ENCODE assay signal across 29 cellular contexts in the genomic region with DNA sequence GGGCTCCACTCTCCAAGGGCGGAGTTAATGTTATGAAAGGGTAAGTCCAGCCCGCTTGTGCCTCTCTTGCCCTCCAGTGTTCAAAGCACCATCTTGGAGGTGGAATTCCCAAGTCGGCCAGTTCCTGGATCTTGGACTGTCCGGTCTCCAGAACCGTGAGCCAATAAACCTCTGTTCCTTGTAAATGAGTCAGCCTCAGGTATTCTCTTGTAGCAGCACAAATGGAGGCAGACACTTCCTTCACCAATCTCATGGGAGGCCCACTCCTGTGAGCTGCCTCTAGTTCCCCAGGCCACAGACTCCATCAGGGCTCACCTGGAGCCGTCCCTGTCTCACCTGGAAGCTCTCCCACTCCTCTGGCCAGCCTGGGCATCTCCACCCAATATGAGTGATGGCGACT. TPM values are rescaled to one million over a fixed set of nuclear protein-coding genes. Genes with fewer than 3 reads are reported as not detected.
"Had no signal": no experiment of that assay in that cellular context is flagged by ENCODE, and none has a peak within 500 bp of the region (broad histone marks: within the 10 kb centered on the region; RNA-seq: fewer than 3 reads in every experiment).

No MANE protein-coding gene starts in this region.

- H3K27ac ChIP-seq: gastroesophageal sphincter, hepatocyte, pancreas, thoracic aorta, vagina, WERI-Rb-1 had no signal

- H3K36me3 Mint-ChIP-seq: activated naive CD4-positive, alpha-beta T cell treated with anti-CD3 and anti-CD28 coated beads, Interleukin-2, amount 50 U/mL, for 24 hours had no signal

- H3K27me3 ChIP-seq: gastroesophageal sphincter, hepatocyte, pancreas, vagina had no signal

- H3K4me3 ChIP-seq: gastroesophageal sphincter, hepatocyte, pancreas, thoracic aorta, vagina had no signal

- H3K27me3 Mint-ChIP-seq: activated CD4-positive, alpha-beta memory T cell treated with anti-CD3 and anti-CD28 coated beads, Interleukin-2, amount 10 ng/mL, durations not matched to agents 7 days and 5 days; activated CD4-positive, alpha-beta T cell treated with anti-CD3 and anti-CD28 coated beads, Interleukin-2, amount 10 ng/mL, durations not matched to agents 7 days and 5 days; activated naive CD4-positive, alpha-beta T cell treated with anti-CD3 and anti-CD28 coated beads, Interleukin-2, amount 50 U/mL, for 24 hours; activated naive CD8-positive, alpha-beta T cell treated with anti-CD3 and anti-CD28 coated beads, Interleukin-2, amount 50 U/mL, for 24 hours; central memory CD8-positive, alpha-beta T cell; naive thymus-derived CD4-positive, alpha-beta T cell; T-helper 17 cell had no signal

- FAIRE-seq: bronchial epithelial cell, colon, pancreas had no signal

- H3K27ac Mint-ChIP-seq: activated CD4-positive, alpha-beta memory T cell treated with anti-CD3 and anti-CD28 coated beads, Interleukin-2, amount 10 ng/mL, durations not matched to agents 7 days and 5 days; activated naive CD4-positive, alpha-beta T cell treated with anti-CD3 and anti-CD28 coated beads, Interleukin-2, amount 50 U/mL, for 24 hours; activated naive CD8-positive, alpha-beta T cell treated with anti-CD3 and anti-CD28 coated beads, Interleukin-2, amount 50 U/mL, for 24 hours; T-helper 17 cell had no signal

- ATAC-seq: gastroesophageal sphincter; left cardiac atrium; left ventricle myocardium superior; naive thymus-derived CD4-positive, alpha-beta T cell; pancreas; right cardiac atrium; stimulated activated naive CD8-positive, alpha-beta T cell treated with anti-CD3 and anti-CD28 coated beads, Interleukin-15, Interleukin-2, amounts not matched to agents 100 U/mL and 50 U/mL, for 24 hours; T-helper 17 cell had no signal

- H3K4me1 ChIP-seq: pancreas, vagina had no signal

- H3K4me3 Mint-ChIP-seq: activated CD4-positive, alpha-beta memory T cell treated with anti-CD3 and anti-CD28 coated beads, Interleukin-2, amount 10 ng/mL, durations not matched to agents 7 days and 5 days; activated CD4-positive, alpha-beta T cell treated with anti-CD3 and anti-CD28 coated beads, Interleukin-2, amount 10 ng/mL, durations not matched to agents 7 days and 5 days; activated naive CD4-positive, alpha-beta T cell treated with anti-CD3 and anti-CD28 coated beads, Interleukin-2, amount 50 U/mL, for 24 hours; activated naive CD8-positive, alpha-beta T cell treated with anti-CD3 and anti-CD28 coated beads, Interleukin-2, amount 50 U/mL, for 24 hours; central memory CD8-positive, alpha-beta T cell; naive thymus-derived CD4-positive, alpha-beta T cell; T-helper 17 cell had no signal

- H3K9me3 ChIP-seq: gastroesophageal sphincter, pancreas, thoracic aorta, vagina had no signal

- DNase-seq: activated CD4-positive, alpha-beta memory T cell treated with anti-CD3 and anti-CD28 coated beads, Interleukin-2, amount 10 ng/mL, durations not matched to agents 7 days and 5 days; activated CD4-positive, alpha-beta T cell treated with anti-CD3 and anti-CD28 coated beads for 1 hour; activated CD4-positive, alpha-beta T cell treated with anti-CD3 and anti-CD28 coated beads, Interleukin-2, amount 10 ng/mL, durations not matched to agents 7 days and 5 days; activated gamma-delta T cell treated with Interleukin-2 at 50 U/mL for 16 hours; activated naive CD8-positive, alpha-beta T cell treated with anti-CD3 and anti-CD28 coated beads, Interleukin-2, amount 50 U/mL, for 24 hours; effector memory CD4-positive, alpha-beta T cell; islet precursor cell; left cardiac atrium; left ventricle myocardium superior; midbrain; naive thymus-derived CD4-positive, alpha-beta T cell; nucleus accumbens; pancreas; right cardiac atrium; stimulated activated CD4-positive, alpha-beta T cell treated with anti-CD3 and anti-CD28 coated beads, Interleukin-12 subunit alpha, Interleukin-12 subunit beta, amount 100 ng/mL, for 4 hours; stimulated activated CD4-positive, alpha-beta T cell treated with anti-CD3 and anti-CD28 coated beads, Interleukin-4, amount 100 ng/mL, for 1 hour; stimulated activated naive CD8-positive, alpha-beta T cell treated with anti-CD3 and anti-CD28 coated beads, Interleukin-15, Interleukin-2, amounts not matched to agents 100 U/mL and 50 U/mL, for 24 hours; T-helper 17 cell; T1000; trophoblast cell; WERI-Rb-1 had no signal

- H3K36me3 ChIP-seq: pancreas, thoracic aorta, vagina, WERI-Rb-1 had no signal

- H3K9me3 Mint-ChIP-seq: activated CD4-positive, alpha-beta memory T cell treated with anti-CD3 and anti-CD28 coated beads, Interleukin-2, amount 10 ng/mL, durations not matched to agents 7 days and 5 days; activated CD4-positive, alpha-beta T cell treated with anti-CD3 and anti-CD28 coated beads, Interleukin-2, amount 10 ng/mL, durations not matched to agents 7 days and 5 days; activated naive CD4-positive, alpha-beta T cell treated with anti-CD3 and anti-CD28 coated beads, Interleukin-2, amount 50 U/mL, for 24 hours; activated naive CD8-positive, alpha-beta T cell treated with anti-CD3 and anti-CD28 coated beads, Interleukin-2, amount 50 U/mL, for 24 hours; central memory CD8-positive, alpha-beta T cell; naive thymus-derived CD4-positive, alpha-beta T cell had no signal

RNA-seq across cellular contexts. Expression of gene GJC2, which starts 31.4 kb away (rescaled TPM):
- polyA plus RNA-seq: naive thymus-derived CD4-positive, alpha-beta T cell had no signal
